Comparison of ENCODE assay signal across 8 cellular contexts in genomic region chr4:1872918-1873269, GRCh38. TPM values are rescaled to one million over a fixed set of nuclear protein-coding genes. Genes with fewer than 3 reads are reported as not detected.
A peak's percentile ranks its signal among the peaks of the same experiment; 100 is the strongest.
DNase-seq lines count a peak whose midpoint lies in the region; ATAC-seq and TF ChIP-seq lines count a peak whose summit lies in the region.

No MANE protein-coding gene starts in this region.

- peak overlapping the region in 9 of 11 experiments; percentile 83 to 100 (median 95); a peak in 17 of 22 replicates for H3K27ac ChIP-seq in BLaER1 treated with 17β-estradiol and CSF1 and Interleukin-3, amounts not matched to agents 10 nM and 100 nM

- peaks cover 0 to 12% (median 7%) of the 10 kb centered on the region in 11 experiments; a peak in 7 of 22 replicates for H3K36me3 ChIP-seq in BLaER1 treated with 17β-estradiol and CSF1 and Interleukin-3, amounts not matched to agents 10 nM and 100 nM

- peak; percentile 79 for DNase-seq in HFFc6
- DNase-seq in activated T-helper 9 cell treated with anti-CD3 and anti-CD28 coated beads, Interleukin-2, amount 50 U/mL, for 16 hours (ENCODE audit: low read depth) = peak; percentile 16
- DNase-seq in lung microvascular endothelial cell (ENCODE audit: low read depth in 2 of 2) = peak; percentile 9 to 64
- DNase-seq in NCI-H146 treated with DMSO at 0.1 percent for 48 hours (lab: John Stamatoyannopoulos, UW; ENCODE audit: unreplicated experiment) = no peak
- no peak for DNase-seq in midbrain (lab: John Stamatoyannopoulos, UW)
- no peak for DNase-seq in HPDE6-E6E7 (ENCODE audit: extremely low spot score)

- H3K9ac ChIP-seq in BLaER1 treated with 17β-estradiol and CSF1 and Interleukin-3, amounts not matched to agents 10 nM and 100 nM = peak overlapping the region; percentile 89 to 99 (median 97); a peak in 20 of 22 replicates

- H3K4me3 ChIP-seq in BLaER1 treated with 17β-estradiol and CSF1 and Interleukin-3, amounts not matched to agents 10 nM and 100 nM = peak overlapping the region; percentile 89 to 97 (median 94)

- H3K36me3 Mint-ChIP-seq in HFFc6 (ENCODE audit: low read depth) = peaks cover 21% of the 10 kb centered on the region

- no peak for TF ChIP-seq CTCF in HFFc6 (IDR thresholded peaks at IDR 0.05)

- H3K27me3 Mint-ChIP-seq in HFFc6 (ENCODE audit: insufficient read depth) = no peaks in the 10 kb centered on the region

- ATAC-seq in GM19455 (IDR thresholded peaks at IDR 0.05; ENCODE audit: unreplicated experiment) = no peak

- H4K20me1 ChIP-seq in BLaER1 treated with 17β-estradiol and CSF1 and Interleukin-3, amounts not matched to agents 10 nM and 100 nM = peaks cover 0 to 53% (median 48%) of the 10 kb centered on the region in 11 experiments; a peak in 20 of 22 replicates

- H3K27me3 ChIP-seq in BLaER1 treated with 17β-estradiol and CSF1 and Interleukin-3, amounts not matched to agents 10 nM and 100 nM = no peaks in the 10 kb centered on the region

- H3K9me3 ChIP-seq in BLaER1 treated with 17β-estradiol and CSF1 and Interleukin-3, amounts not matched to agents 10 nM and 100 nM (replicated peaks in 1 of 11) = no peaks in the 10 kb centered on the region

- peak overlapping the region; percentile 94 for H3K27ac Mint-ChIP-seq in HFFc6

- H3K4me3 Mint-ChIP-seq in HFFc6 = peak overlapping the region; percentile 94

- no peaks in the 10 kb centered on the region for H3K9me3 Mint-ChIP-seq in HFFc6

- peak overlapping the region; percentile 70 to 97 (median 92) for H3K4me2 ChIP-seq in BLaER1 treated with 17β-estradiol and CSF1 and Interleukin-3, amounts not matched to agents 10 nM and 100 nM

- peaks cover 55% of the 10 kb centered on the region for H3K4me1 Mint-ChIP-seq in HFFc6 (ENCODE audit: low read depth)

- H3K4me1 ChIP-seq in BLaER1 treated with 17β-estradiol and CSF1 and Interleukin-3, amounts not matched to agents 10 nM and 100 nM = peaks cover 26 to 58% (median 42%) of the 10 kb centered on the region in 10 experiments

RNA-seq across cellular contexts. Expression of gene NSD2, which starts 1.7 kb away (rescaled TPM):
- 100 to 1,000 TPM in 4 of 6 experiments, 10 to 100 TPM in 2; 65.2 to 121 (median 109) TPM for total RNA-seq in HFFc6 (2021; fragmentation: NEBNext Ultra II Directional; extraction: Animal tissue kit (Norgen Biotek cat#: 25700))
- 29.9 and 32.7 TPM in 2 replicates for total RNA-seq in lung microvascular endothelial cell

RNA-seq across cellular contexts. Expression of gene LETM1, which starts 16.9 kb away (rescaled TPM):
- 10 to 100 TPM; 47.4 to 64.0 (median 53.3) TPM for total RNA-seq in HFFc6 (2021; fragmentation: NEBNext Ultra II Directional; extraction: Animal tissue kit (Norgen Biotek cat#: 25700))
- 48.6 and 70.2 TPM in 2 replicates for total RNA-seq in lung microvascular endothelial cell

Comparison
In these comparisons a context has a peak if more than half of its experiments do, and no peak if none do; other contexts are left out.
1. DNase-seq: peak in HFFc6 (single experiment), activated T-helper 9 cell treated with anti-CD3 and anti-CD28 coated beads, Interleukin-2, amount 50 U/mL, for 16 hours (single experiment) and lung microvascular endothelial cell (2 of 2); none in NCI-H146 treated with DMSO at 0.1 percent for 48 hours (single experiment), midbrain (single experiment) and HPDE6-E6E7 (single experiment).